In genomic region chr2:194343167-194343566, GRCh38 we compare ENCODE assay signal across 17 cellular contexts.
"Had no signal": no experiment of that assay in that cellular context is flagged by ENCODE, and none has a peak within 500 bp of the region (broad histone marks: within the 10 kb centered on the region; RNA-seq: fewer than 3 reads in every experiment).

No MANE protein-coding gene starts in this region.

- DNase-seq: activated CD4-positive, alpha-beta memory T cell treated with anti-CD3 and anti-CD28 coated beads for 36 hours; activated CD8-positive, alpha-beta memory T cell treated with anti-CD3 and anti-CD28 coated beads, Interleukin-2, amount 10 ng/mL, durations not matched to agents 7 days and 5 days; activated naive CD4-positive, alpha-beta T cell treated with anti-CD3 and anti-CD28 coated beads, Interleukin-2, amount 10 ng/mL, durations not matched to agents 7 days and 5 days; activated T-cell treated with anti-CD3 and anti-CD28 coated beads, Interleukin-2, amount 50 U/mL, for 1 hour; dorsolateral prefrontal cortex; hippocampal formation; kidney; left lung; natural killer cell; nucleus accumbens; stimulated activated CD4-positive, alpha-beta T cell treated with anti-CD3 and anti-CD28 coated beads, Interleukin-15, amount 100 ng/mL, for 24 hours; stimulated activated CD4-positive, alpha-beta T cell treated with anti-CD3 and anti-CD28 coated beads, Interleukin-4, amount 100 ng/mL, for 1 hour; stimulated activated naive B cell treated with anti-CD40 and anti-IgM and Interleukin-4, amounts not matched to agents 10 μg/mL and 1 μg/mL and 100 μg/mL, for 72 hours; tibial artery; uterus; WERI-Rb-1 had no signal

- H3K36me3 ChIP-seq: left lung, tibial artery, uterus, WERI-Rb-1 had no signal

- ATAC-seq: activated CD8-positive, alpha-beta memory T cell treated with anti-CD3 and anti-CD28 coated beads, Interleukin-2, amount 10 ng/mL, durations not matched to agents 7 days and 5 days; esophagus mucosa; left lung; natural killer cell; stimulated activated naive B cell treated with anti-CD40 and anti-IgM and Interleukin-4, amounts not matched to agents 10 μg/mL and 1 μg/mL and 100 μg/mL, for 72 hours had no signal

- H3K9me3 ChIP-seq: left lung, tibial artery, uterus had no signal

- H3K4me1 ChIP-seq: left lung, tibial artery, uterus had no signal

- H3K27me3 ChIP-seq: dorsolateral prefrontal cortex, left lung, tibial artery, uterus had no signal

- H3K4me3 ChIP-seq: left lung, tibial artery, uterus had no signal

- H3K27ac ChIP-seq: dorsolateral prefrontal cortex, left lung, tibial artery, uterus, WERI-Rb-1 had no signal
